Comparison of ENCODE assay signal across 24 cellular contexts in the genomic region with DNA sequence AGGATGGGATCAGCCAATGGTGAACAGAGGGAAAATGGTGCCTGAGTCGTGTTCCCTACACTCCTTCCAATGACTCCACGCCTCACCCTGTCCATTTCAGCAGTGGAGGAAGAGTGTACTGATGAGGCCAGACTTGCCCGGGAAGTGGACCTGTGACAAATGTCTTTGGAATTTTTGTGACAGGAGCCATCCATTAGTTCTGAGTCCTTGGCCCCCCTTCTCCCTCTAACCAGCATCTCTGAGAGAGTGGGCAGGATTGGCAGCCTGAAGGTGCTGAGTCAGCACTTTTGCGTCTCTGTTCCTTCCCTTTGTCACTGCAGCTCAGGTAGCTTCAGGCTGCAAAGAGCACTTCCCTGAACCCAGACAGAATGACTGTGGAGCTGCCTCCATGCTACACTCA. TPM values are rescaled to one million over a fixed set of nuclear protein-coding genes. Genes with fewer than 3 reads are reported as not detected.
DNase-seq lines count a peak whose midpoint lies in the region; ATAC-seq, FAIRE-seq and TF ChIP-seq lines count a peak whose summit lies in the region.
"Had no signal": no experiment of that assay in that cellular context is flagged by ENCODE, and none has a peak within 500 bp of the region (broad histone marks: within the 10 kb centered on the region; RNA-seq: fewer than 3 reads in every experiment).

No MANE protein-coding gene starts in this region.

- H4K20me1 ChIP-seq in HepG2 (ENCODE audit: insufficient read depth, low read length), result no peaks in the 10 kb centered on the region

- H3K4me1 ChIP-seq in HepG2 (ENCODE audit: insufficient read depth, low read length) (peaks cover 18% of the 10 kb centered on the region), right lobe of liver (no peaks in the 10 kb centered on the region)
- H3K4me1 ChIP-seq: esophagus muscularis mucosa, right atrium auricular region had no signal

- no peak for TF ChIP-seq POLR2A in HepG2 (IDR thresholded peaks at IDR 0.05; ENCODE audit: insufficient read depth in 1 of 2, low read depth in 2 of 2, low read length in 2 of 2)
- TF ChIP-seq POLR2A in right lobe of liver (IDR thresholded peaks at IDR 0.05), result no peak

- H3K4me3 Mint-ChIP-seq in endothelial cell (ENCODE audit: unreplicated experiment), result no peak overlapping the region
- H3K4me3 Mint-ChIP-seq: CD8-positive, alpha-beta T cell; IgD-negative memory B cell; stimulated activated naive CD8-positive, alpha-beta T cell treated with anti-CD3 and anti-CD28 coated beads, Interleukin-15, Interleukin-2, amounts not matched to agents 100 ng/mL and 50 ng/mL, for 24 hours; T-helper 2 cell treated with Interferon-gamma antibody and Interleukin-4, amounts not matched to agents 5 μg/mL and 100 μg/mL, for 36 hours; type B pancreatic cell had no signal

- CTCF ChIA-PET in HepG2 (lab: Yijun Ruan, JAX; ENCODE audit: low intra/inter-chr PET ratio, low total read pairs), result no interaction called here

- no peak overlapping the region for H3K27ac Mint-ChIP-seq in endothelial cell (ENCODE audit: unreplicated experiment)
- H3K27ac Mint-ChIP-seq: activated T-helper 2 cell treated with anti-CD3 and anti-CD28 coated beads, Interferon-gamma antibody, Interleukin-2, Interleukin-4, amounts not matched to agents 10 μg/mL and 5 μg/mL and 100 μg/mL, durations not matched to agents 14 hours and 24 hours and 36 hours; CD8-positive, alpha-beta T cell; IgD-negative memory B cell; stimulated activated naive CD8-positive, alpha-beta T cell treated with anti-CD3 and anti-CD28 coated beads, Interleukin-15, Interleukin-2, amounts not matched to agents 100 ng/mL and 50 ng/mL, for 24 hours; T-helper 2 cell treated with Interferon-gamma antibody and Interleukin-4, amounts not matched to agents 5 μg/mL and 100 μg/mL, for 36 hours; type B pancreatic cell had no signal

- no peak for TF ChIP-seq RAD21 in HepG2 (CRISPR knock-in tag; IDR thresholded peaks at IDR 0.05)

- H3K27me3 ChIP-seq in HepG2 (ENCODE audit: control insufficient read depth in 1 of 2, insufficient read depth in 2 of 2, low read length in 2 of 2) (peaks cover 0 to 12% of the 10 kb centered on the region in 2 experiments; a peak in 2 of 5 replicates), right lobe of liver (no peaks in the 10 kb centered on the region)
- H3K27me3 ChIP-seq: cardiac muscle cell, right atrium auricular region had no signal

- ATAC-seq in HepG2, result no peak
- ATAC-seq in right lobe of liver, result no peak
- no peak for ATAC-seq in HG03520 (IDR thresholded peaks at IDR 0.05; ENCODE audit: unreplicated experiment)
- ATAC-seq: activated CD4-positive, CD25-positive, alpha-beta regulatory T cell treated with anti-CD3 and anti-CD28 coated beads, Interleukin-2, amount 50 U/mL, for 24 hours; CD8-positive, alpha-beta T cell; left ventricle myocardium superior had no signal

- WGBS in HepG2 (ENCODE audit: low lambda C conversion rate), result 29% methylated on average over 4 of the region's 4 CpGs
- WGBS in right lobe of liver (ENCODE audit: insufficient coverage, low coverage, low lambda C conversion rate, missing lambda C conversion rate), result 37% methylated on average over 2 of the region's 4 CpGs

- BruUV-seq in HepG2 (replicated peaks; lab: Mats Ljungman, UMichigan), result no TSS peak

- no peaks in the 10 kb centered on the region for H3K9me3 Mint-ChIP-seq in endothelial cell (ENCODE audit: unreplicated experiment)
- H3K9me3 Mint-ChIP-seq: activated T-helper 2 cell treated with anti-CD3 and anti-CD28 coated beads, Interferon-gamma antibody, Interleukin-2, Interleukin-4, amounts not matched to agents 10 μg/mL and 5 μg/mL and 100 μg/mL, durations not matched to agents 14 hours and 24 hours and 36 hours; CD8-positive, alpha-beta T cell; stimulated activated naive CD8-positive, alpha-beta T cell treated with anti-CD3 and anti-CD28 coated beads, Interleukin-15, Interleukin-2, amounts not matched to agents 100 ng/mL and 50 ng/mL, for 24 hours; T-helper 2 cell treated with Interferon-gamma antibody and Interleukin-4, amounts not matched to agents 5 μg/mL and 100 μg/mL, for 36 hours; type B pancreatic cell had no signal

- H3K27ac ChIP-seq in HepG2 (ENCODE audit: extremely low read length, insufficient read depth, low read length) (no peak overlapping the region), right lobe of liver (no peak overlapping the region)
- H3K27ac ChIP-seq: cardiac muscle cell, esophagus muscularis mucosa, right atrium auricular region had no signal

- no peak overlapping the region for H3K4me3 ChIP-seq in HepG2 (replicated peaks in 1 of 3; ENCODE audit: insufficient read depth in 1 of 3, low read depth in 2 of 3, low read length in 3 of 3)
- H3K4me3 ChIP-seq in right lobe of liver, result no peak overlapping the region
- H3K4me3 ChIP-seq: cardiac muscle cell, esophagus muscularis mucosa, right atrium auricular region had no signal

- FAIRE-seq in HepG2 (lab: Jason Lieb, UNC), result no peak
- FAIRE-seq in urothelium cell line (lab: Jason Lieb, UNC), result no peak

- H3K9me3 ChIP-seq in HepG2 (ENCODE audit: low read length) (no peaks in the 10 kb centered on the region), right lobe of liver (no peaks in the 10 kb centered on the region)
- H3K9me3 ChIP-seq: esophagus muscularis mucosa, right atrium auricular region had no signal

- H3K4me1 Mint-ChIP-seq in endothelial cell (ENCODE audit: unreplicated experiment), result no peaks in the 10 kb centered on the region
- H3K4me1 Mint-ChIP-seq: IgD-negative memory B cell had no signal

- H2AFZ ChIP-seq in HepG2 (ENCODE audit: low read length), result no peak overlapping the region

- no peak for DNase-seq in HepG2 (ENCODE audit: low spot score)
- no peak for DNase-seq in right lobe of liver
- peak; percentile 14 for DNase-seq in RKO (ENCODE audit: low spot score)
- peak; percentile 17 for DNase-seq in glomerular visceral epithelial cell (ENCODE audit: extremely low spot score)
- DNase-seq in urothelium cell line (ENCODE audit: low spot score), result peak; percentile 46
- no peak for DNase-seq in NCI-H1105 treated with DMSO at 0.1 percent for 48 hours (lab: John Stamatoyannopoulos, UW)
- no peak for DNase-seq in endothelial cell (ENCODE audit: low spot score)
- DNase-seq: CD8-positive, alpha-beta T cell; DND-41; left ventricle myocardium superior; NCI-H2029 treated with DMSO at 0.1 percent for 48 hours; NCI-H526; nucleus accumbens had no signal

- H3K36me3 ChIP-seq in HepG2 (replicated peaks in 1 of 2; ENCODE audit: control insufficient read depth in 1 of 2, insufficient read depth in 2 of 2, low read length in 2 of 2), result no peaks in the 10 kb centered on the region
- H3K36me3 ChIP-seq in right lobe of liver, result no peaks in the 10 kb centered on the region
- H3K36me3 ChIP-seq: cardiac muscle cell, esophagus muscularis mucosa, right atrium auricular region had no signal

- H3K4me2 ChIP-seq in HepG2 (ENCODE audit: low read depth, low read length), result no peak overlapping the region

- TF ChIP-seq CTCF in HepG2 (CRISPR knock-in tag; IDR thresholded peaks at IDR 0.05), result no peak
- no peak for TF ChIP-seq CTCF in right lobe of liver (IDR thresholded peaks at IDR 0.05)
- TF ChIP-seq CTCF in endothelial cell (IDR thresholded peaks at IDR 0.05; ENCODE audit: unreplicated experiment), result no peak

- no peak overlapping the region for H3K9ac ChIP-seq in HepG2 (ENCODE audit: insufficient read depth, low read depth, low read length)

- peaks cover 9% of the 10 kb centered on the region for H3K27me3 Mint-ChIP-seq in endothelial cell (ENCODE audit: unreplicated experiment)

- intact Hi-C loops in HepG2 (cut with micrococcal nuclease; ENCODE audit: unreplicated experiment) (no loop called here), right lobe of liver (cut with DNase I) (no loop called here)

- H3K79me2 ChIP-seq in HepG2 (ENCODE audit: insufficient read depth, low read length), result no peaks in the 10 kb centered on the region

- no peaks in the 10 kb centered on the region for H3K36me3 Mint-ChIP-seq in endothelial cell (ENCODE audit: low read depth, unreplicated experiment)
- H3K36me3 Mint-ChIP-seq: CD8-positive, alpha-beta T cell; type B pancreatic cell had no signal

- in situ Hi-C loops in HepG2 (cut with HindIII; ENCODE audit: extremely low pct_ligation_motif_present, low pct_unique_long_range_greater_than_20kb), result no loop called here

- POLR2A ChIA-PET in HepG2 (lab: Yijun Ruan, JAX), result no interaction called here

- TF ChIP-seq EP300 in HepG2 (IDR thresholded peaks at IDR 0.05; ENCODE audit: low read depth in 2 of 2, low read length in 2 of 2) (no peak), HepG2 (CRISPR knock-in tag; IDR thresholded peaks at IDR 0.05; ENCODE audit: borderline replicate concordance) (no peak)

TF ChIP-seq in HepG2, 621 proteins besides CTCF, POLR2A, EP300 and RAD21 (continues in another document):
- TF ChIP-seq MAFK (conservative IDR thresholded peaks at IDR 0.05 in 1 of 2, IDR thresholded peaks at IDR 0.05 in 1 of 2; ENCODE audit: low read length in 2 of 2), result peak; percentile 100
- TF ChIP-seq CBX1 (IDR thresholded peaks at IDR 0.05; ENCODE audit: low read depth), result no peak
- no peak for TF ChIP-seq ZNF10 (CRISPR knock-in tag; IDR thresholded peaks at IDR 0.05; ENCODE audit: borderline replicate concordance, low read depth)

RNA-seq across cellular contexts. Expression of a gene that starts 30.8 kb away (rescaled TPM):
- total RNA-seq in HepG2 (2016; rRNA removed; fragmentation: Illumina TruSeq; extraction: Trizol) (0.29 and 0.53 TPM in 2 replicates), right lobe of liver (under 1 TPM in 3 of 6 experiments, not detected in 3; 0.09 to 0.26 (median 0.10) TPM), endothelial cell (ENCODE audit: unreplicated experiment) (0.49 TPM)
- total RNA-seq in HepG2 (2016; cell fraction: cytosol; rRNA removed; fragmentation: Illumina TruSeq; extraction: Trizol; ENCODE audit: low read depth), result 1.9 TPM in 2 replicates
- total RNA-seq in HepG2 (2016; cell fraction: insoluble cytoplasmic fraction; rRNA removed; fragmentation: Illumina TruSeq; extraction: Trizol), result 0.25 and 0.54 TPM in 2 replicates
- total RNA-seq in HepG2 (2016; cell fraction: membrane; rRNA removed; fragmentation: Illumina TruSeq; extraction: Trizol), result 0.56 and 1.5 TPM in 2 replicates
- total RNA-seq in HepG2 (2016; cell fraction: nucleus; rRNA removed; fragmentation: Illumina TruSeq; extraction: Trizol), result 0.65 TPM in 1 of 2 replicates, not detected in the other
- 1.4 and 3.9 TPM in 2 replicates for polyA plus RNA-seq in HepG2 (2011; rRNA removed)
- polyA plus RNA-seq in HepG2 (2011; cell fraction: cytosol; rRNA removed), result 2.0 and 2.5 TPM in 2 replicates
- polyA plus RNA-seq in HepG2 (2011; cell fraction: nucleus; rRNA removed), result 3.4 and 5.2 TPM in 2 replicates
- 1.6 and 4.4 TPM in 2 replicates for polyA plus RNA-seq in HepG2 (2012)
- 2.9 and 4.2 TPM in 2 replicates for polyA plus RNA-seq in HepG2 (2016; cell fraction: cytosol; fragmentation: Illumina TruSeq; extraction: Trizol; ENCODE audit: low read depth)
- 0.10 TPM in 1 of 2 replicates, not detected in the other for polyA plus RNA-seq in HepG2 (2016; cell fraction: insoluble cytoplasmic fraction; fragmentation: Illumina TruSeq; extraction: Trizol; ENCODE audit: low read depth)
- 2.4 and 2.8 TPM in 2 replicates for polyA plus RNA-seq in HepG2 (2016; cell fraction: membrane; fragmentation: Illumina TruSeq; extraction: Trizol; ENCODE audit: low read depth)
- 0.81 and 1.1 TPM in 2 replicates for polyA plus RNA-seq in HepG2 (2016; cell fraction: nucleus; fragmentation: Illumina TruSeq; extraction: Trizol; ENCODE audit: insufficient read depth, low read depth)
- polyA minus RNA-seq in HepG2 (2011; rRNA and poly(A)+ RNA removed; ENCODE audit: low replicate concordance), result 0.21 and 3.5 TPM in 2 replicates
- polyA minus RNA-seq in HepG2 (2011; cell fraction: cytosol; rRNA and poly(A)+ RNA removed), result 1.7 TPM in 1 of 2 replicates, not detected in the other
- polyA minus RNA-seq in HepG2 (2011; cell fraction: nucleus; rRNA and poly(A)+ RNA removed), result 1.5 and 1.9 TPM in 2 replicates
- total RNA-seq: activated T-helper 2 cell treated with anti-CD3 and anti-CD28 coated beads, Interferon-gamma antibody, Interleukin-2, Interleukin-4, amounts not matched to agents 10 μg/mL and 5 μg/mL and 100 μg/mL, durations not matched to agents 14 hours and 24 hours and 36 hours; CD8-positive, alpha-beta T cell; SK-MEL-5 had no signal
- polyA plus RNA-seq: IgD-negative memory B cell had no signal

Comparison
In these comparisons a context has a peak if more than half of its experiments do, and no peak if none do; other contexts are left out.
1. DNase-seq: peak in RKO (single experiment), glomerular visceral epithelial cell (single experiment) and urothelium cell line (single experiment); none in HepG2 (single experiment), right lobe of liver (0 of 3), NCI-H1105 treated with DMSO at 0.1 percent for 48 hours (single experiment) and endothelial cell (single experiment).